In genomic region chr9:120388000-120388855, GRCh38 we compare ENCODE assay signal across 19 cellular contexts.
DNase-seq lines count a peak whose midpoint lies in the region; TF ChIP-seq lines count a peak whose summit lies in the region.
"Had no signal": no experiment of that assay in that cellular context is flagged by ENCODE, and none has a peak within 500 bp of the region (broad histone marks: within the 10 kb centered on the region; RNA-seq: fewer than 3 reads in every experiment).

No MANE protein-coding gene starts in this region.

- H2AFZ ChIP-seq in OCI-LY1 (ENCODE audit: low read length) (no peak overlapping the region), PC-9 (no peak overlapping the region)

- H4K20me1 ChIP-seq in OCI-LY1 (ENCODE audit: insufficient read depth, low read length) (no peaks in the 10 kb centered on the region), PC-9 (ENCODE audit: insufficient read depth) (no peaks in the 10 kb centered on the region)

- no TSS peak for BruUV-seq in PC-9 (replicated peaks; lab: Mats Ljungman, UMichigan)

- H3K4me2 ChIP-seq in OCI-LY1 (ENCODE audit: low read length), result no peak overlapping the region
- no peak overlapping the region for H3K4me2 ChIP-seq in PC-9
- H3K4me2 ChIP-seq: A549, KMS-11 had no signal

- H3K4me1 ChIP-seq in OCI-LY1 (ENCODE audit: insufficient read depth, low read length, severe bottlenecking) (peaks cover 20% of the 10 kb centered on the region), sigmoid colon (peaks cover 0 to 8% (median 0%) of the 10 kb centered on the region in 4 donors), PC-9 (replicated peaks; ENCODE audit: insufficient read depth) (peaks cover 1% of the 10 kb centered on the region; the same call in 1 of the 2 replicates)

- no peak for TF ChIP-seq CTCF in OCI-LY1 (IDR thresholded peaks at IDR 0.05; ENCODE audit: low read length)
- no peak for TF ChIP-seq CTCF in sigmoid colon (IDR thresholded peaks at IDR 0.05)
- TF ChIP-seq CTCF in PC-9 (conservative IDR thresholded peaks at IDR 0.05), result no peak

- H3K9me2 ChIP-seq in OCI-LY1 (ENCODE audit: low read depth, low read length) (no peaks in the 10 kb centered on the region), PC-9 (ENCODE audit: insufficient read depth) (no peaks in the 10 kb centered on the region)

- TF ChIP-seq POLR2A in sigmoid colon (IDR thresholded peaks at IDR 0.05), result no peak

- H3K4me3 ChIP-seq in OCI-LY1 (ENCODE audit: low read depth, low read length, poor library complexity, severe bottlenecking) (no peak overlapping the region), sigmoid colon (no peak overlapping the region), PC-9 (no peak overlapping the region)
- H3K4me3 ChIP-seq: A549, skin epidermis had no signal

- POLR2A ChIA-PET in PC-9 (lab: Charles Lee; ENCODE audit: unreplicated experiment), result no interaction called here

- H3K36me3 ChIP-seq in OCI-LY1 (ENCODE audit: insufficient read depth, low read length) (peaks cover 57% of the 10 kb centered on the region), sigmoid colon (peaks cover 11 to 52% (median 20%) of the 10 kb centered on the region in 4 donors), PC-9 (ENCODE audit: low read depth) (no peaks in the 10 kb centered on the region)

- WGBS in sigmoid colon, 2 donors, result 88 to 92% methylated on average over 24 of the region's 24 CpGs

- H3K9me3 ChIP-seq in OCI-LY1 (ENCODE audit: low read length) (no peaks in the 10 kb centered on the region), sigmoid colon (no peaks in the 10 kb centered on the region), PC-9 (ENCODE audit: insufficient read depth, low read depth) (no peaks in the 10 kb centered on the region)
- H3K9me3 ChIP-seq: A549 had no signal

- H3F3A ChIP-seq in OCI-LY1 (ENCODE audit: insufficient read depth, low read length) (no peaks in the 10 kb centered on the region), PC-9 (ENCODE audit: insufficient read depth, low read depth) (no peaks in the 10 kb centered on the region)

- CTCF ChIA-PET in PC-9 (lab: Charles Lee), result no interaction called here

- no peaks in the 10 kb centered on the region for H3K27me3 ChIP-seq in OCI-LY1 (ENCODE audit: insufficient read depth, low read length)
- H3K27me3 ChIP-seq in sigmoid colon, result no peaks in the 10 kb centered on the region
- H3K27me3 ChIP-seq in PC-9 (ENCODE audit: insufficient read depth, low read depth), result no peaks in the 10 kb centered on the region

- no peak overlapping the region for H3K9ac ChIP-seq in OCI-LY1 (ENCODE audit: low read length)
- H3K9ac ChIP-seq: KMS-11 had no signal

- H3K27ac ChIP-seq in OCI-LY1 (ENCODE audit: low read depth, low read length, poor library complexity, severe bottlenecking) (peak overlapping the region; percentile 71), sigmoid colon (no peak overlapping the region), PC-9 (no peak overlapping the region)
- H3K27ac ChIP-seq: KMS-11, skin epidermis had no signal

- TF ChIP-seq EP300 in sigmoid colon (IDR thresholded peaks at IDR 0.05), result no peak

- intact Hi-C loops in sigmoid colon (cut with DNase I) (no loop called here), PC-9 (cut with micrococcal nuclease; ENCODE audit: unreplicated experiment) (no loop called here)

- peak; percentile 49 for DNase-seq in NCI-H1105 treated with DMSO at 0.1 percent for 48 hours (lab: John Stamatoyannopoulos, UW)
- DNase-seq in NCI-H1105 (lab: John Stamatoyannopoulos, UW), result no peak
- peak; percentile 15 for DNase-seq in kidney tubule cell (ENCODE audit: low spot score)
- DNase-seq in sigmoid colon, result peak; percentile 45
- no peak for DNase-seq in COR-L47 (lab: John Stamatoyannopoulos, UW)
- DNase-seq in PC-9, result no peak
- no peak for DNase-seq in SKM-1 (lab: John Stamatoyannopoulos, UW; ENCODE audit: unreplicated experiment)
- DNase-seq: activated CD4-positive, CD25-positive, alpha-beta regulatory T cell treated with anti-CD3 and anti-CD28 coated beads, Interleukin-2, amount 50 U/mL, for 72 hours; activated naive CD8-positive, alpha-beta T cell treated with anti-CD3 and anti-CD28 coated beads, Interleukin-2, amount 50 U/mL, for 24 hours; CD4-positive, alpha-beta T cell; cerebellar nuclear complex; glutamatergic neuron; natural killer cell; NCI-H2171; T-helper 1 cell had no signal

- no peaks in the 10 kb centered on the region for H3K79me2 ChIP-seq in OCI-LY1 (ENCODE audit: insufficient read depth, low read length)
- H3K79me2 ChIP-seq in PC-9 (ENCODE audit: low read depth), result no peaks in the 10 kb centered on the region

Comparison
In these comparisons a context has a peak if more than half of its experiments do, and no peak if none do; other contexts are left out.
1. DNase-seq: peak in NCI-H1105 treated with DMSO at 0.1 percent for 48 hours (single experiment), kidney tubule cell (single experiment) and sigmoid colon (single experiment); none in NCI-H1105 (single experiment), COR-L47 (single experiment), PC-9 (0 of 2) and SKM-1 (single experiment).